In the genomic region with DNA sequence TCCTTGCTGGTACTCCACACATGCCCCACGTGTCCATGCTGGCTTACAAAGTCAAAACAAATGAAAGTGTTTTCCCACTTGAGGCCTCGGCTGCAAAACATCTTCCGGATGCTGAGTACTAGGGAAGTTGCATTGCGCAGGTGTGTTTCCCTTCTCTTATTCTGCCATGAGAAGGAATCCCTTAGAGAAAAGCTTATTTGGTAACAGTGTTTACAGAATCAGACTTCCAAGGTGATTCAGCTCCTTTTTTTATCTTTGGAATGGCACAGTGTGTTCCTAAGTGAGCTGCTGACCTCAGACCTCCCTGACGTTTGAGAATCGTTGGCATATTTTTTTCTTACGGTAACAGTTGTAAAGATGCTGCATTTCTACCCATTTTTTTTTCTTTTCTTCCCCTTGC, we compare ENCODE assay signal across 17 cellular contexts.
A peak's percentile ranks its signal among the peaks of the same experiment; 100 is the strongest.
DNase-seq lines count a peak whose midpoint lies in the region; ATAC-seq, FAIRE-seq and TF ChIP-seq lines count a peak whose summit lies in the region.
"Had no signal": no experiment of that assay in that cellular context is flagged by ENCODE, and none has a peak within 500 bp of the region (broad histone marks: within the 10 kb centered on the region; RNA-seq: fewer than 3 reads in every experiment).

No MANE protein-coding gene starts in this region.

- H3K27me3 ChIP-seq in astrocyte (ENCODE audit: insufficient read depth, low read length) (no peaks in the 10 kb centered on the region), heart right ventricle (no peaks in the 10 kb centered on the region)

- no peaks in the 10 kb centered on the region for H3K4me1 Mint-ChIP-seq in astrocyte (ENCODE audit: low read depth, unreplicated experiment)
- H3K4me1 Mint-ChIP-seq: activated naive CD8-positive, alpha-beta T cell treated with anti-CD3 and anti-CD28 coated beads, Interleukin-2, amount 50 U/mL, for 24 hours; nephron had no signal

- H4K20me1 ChIP-seq in astrocyte (ENCODE audit: insufficient read depth, low read length): no peaks in the 10 kb centered on the region

- H3K27ac ChIP-seq in 22Rv1: 0 out of 2 replicates have a peak overlapping the region, but pooled peaks have one; percentile 1
- no peak overlapping the region for H3K27ac ChIP-seq in astrocyte (ENCODE audit: low read depth, low read length)
- H3K27ac ChIP-seq in heart right ventricle: peak overlapping the region in 4 of 10 donors; percentile 14 to 44 (median 18)

- H3K27me3 Mint-ChIP-seq in astrocyte (ENCODE audit: low read depth, unreplicated experiment): no peaks in the 10 kb centered on the region
- H3K27me3 Mint-ChIP-seq: activated naive CD8-positive, alpha-beta T cell treated with anti-CD3 and anti-CD28 coated beads, Interleukin-2, amount 50 U/mL, for 24 hours; dendritic cell treated with granulocyte-macrophage colony-stimulating factor and Interleukin-4, amounts not matched to agents 40 ng/mL and 50 ng/mL, for 4 days had no signal

- TF ChIP-seq CTCF in 22Rv1 (IDR thresholded peaks at IDR 0.05): no peak
- TF ChIP-seq CTCF in astrocyte (IDR thresholded peaks at IDR 0.05; ENCODE audit: insufficient read depth, low read depth, low read length): no peak
- no peak for TF ChIP-seq CTCF in heart right ventricle (IDR thresholded peaks at IDR 0.05)

- no peak overlapping the region for H2AFZ ChIP-seq in astrocyte (ENCODE audit: low read depth, low read length)

- no peaks in the 10 kb centered on the region for H3K36me3 Mint-ChIP-seq in astrocyte (ENCODE audit: low read depth, unreplicated experiment)

- intact Hi-C loops in heart right ventricle (cut with DNase I): no loop called here

- DNase-seq in astrocyte (ENCODE audit: low read depth) (no peak), heart right ventricle (no peak), renal cortical epithelial cell (ENCODE audit: low read depth) (peak; percentile 42), occipital lobe (lab: John Stamatoyannopoulos, UW) (no peak), NCI-H2227 treated with DMSO at 0.1 percent for 48 hours (lab: John Stamatoyannopoulos, UW) (no peak), hypothalamus (lab: John Stamatoyannopoulos, UW) (no peak), NCI-H1436 treated with DMSO at 0.1 percent for 48 hours (lab: John Stamatoyannopoulos, UW) (no peak)
- DNase-seq: ACHN; activated CD4-positive, alpha-beta T cell treated with anti-CD3 and anti-CD28 coated beads for 48 hours; activated naive CD8-positive, alpha-beta T cell treated with anti-CD3 and anti-CD28 coated beads, Interleukin-2, amount 50 U/mL, for 24 hours; KBM-7; NCI-H1417 had no signal

- FAIRE-seq in astrocyte (lab: Jason Lieb, UNC): peak; percentile 13

- H3K4me3 ChIP-seq in astrocyte (ENCODE audit: insufficient read depth, low read depth, low read length) (no peak overlapping the region), heart right ventricle (no peak overlapping the region)
- H3K4me3 ChIP-seq: smooth muscle cell had no signal

- H3K4me1 ChIP-seq in astrocyte (ENCODE audit: insufficient read depth, low read length): no peaks in the 10 kb centered on the region
- peaks cover 0 to 11% (median 4%) of the 10 kb centered on the region in 9 donors for H3K4me1 ChIP-seq in heart right ventricle

- H3K9me3 ChIP-seq in astrocyte (ENCODE audit: insufficient read depth, low read depth, low read length) (no peaks in the 10 kb centered on the region), heart right ventricle (peaks cover 0 to 4% (median 0%) of the 10 kb centered on the region in 11 donors)

- H3K36me3 ChIP-seq in astrocyte (ENCODE audit: insufficient read depth, low read length) (no peaks in the 10 kb centered on the region), heart right ventricle (peaks cover 0 to 85% (median 24%) of the 10 kb centered on the region in 9 donors)

- no peak overlapping the region for H3K9ac ChIP-seq in astrocyte (ENCODE audit: low read length)

- no peak overlapping the region for H3K27ac Mint-ChIP-seq in astrocyte (ENCODE audit: unreplicated experiment)
- H3K27ac Mint-ChIP-seq: activated naive CD8-positive, alpha-beta T cell treated with anti-CD3 and anti-CD28 coated beads, Interleukin-2, amount 50 U/mL, for 24 hours; dendritic cell treated with granulocyte-macrophage colony-stimulating factor and Interleukin-4, amounts not matched to agents 40 ng/mL and 50 ng/mL, for 4 days; nephron; T-helper 2 cell treated with Interferon-gamma antibody and Interleukin-4, amounts not matched to agents 5 μg/mL and 100 μg/mL, for 36 hours had no signal

- no peak overlapping the region for H3K4me2 ChIP-seq in astrocyte (ENCODE audit: low read length)
- H3K4me2 ChIP-seq: smooth muscle cell had no signal

- H3K4me3 Mint-ChIP-seq in astrocyte (ENCODE audit: unreplicated experiment): no peak overlapping the region
- H3K4me3 Mint-ChIP-seq: activated naive CD8-positive, alpha-beta T cell treated with anti-CD3 and anti-CD28 coated beads, Interleukin-2, amount 50 U/mL, for 24 hours; dendritic cell treated with granulocyte-macrophage colony-stimulating factor and Interleukin-4, amounts not matched to agents 40 ng/mL and 50 ng/mL, for 4 days; nephron; T-helper 2 cell treated with Interferon-gamma antibody and Interleukin-4, amounts not matched to agents 5 μg/mL and 100 μg/mL, for 36 hours had no signal

- WGBS in heart right ventricle, 2 donors: 65 to 85% methylated on average over 7 of the region's 7 CpGs

- H3K79me2 ChIP-seq in astrocyte (ENCODE audit: insufficient read depth, low read length): no peaks in the 10 kb centered on the region

- peak in 5 of 8 donors; percentile 47 to 75 (median 65) for ATAC-seq in heart right ventricle
- ATAC-seq: activated naive CD8-positive, alpha-beta T cell treated with anti-CD3 and anti-CD28 coated beads, Interleukin-2, amount 50 U/mL, for 24 hours had no signal

- no peaks in the 10 kb centered on the region for H3K9me3 Mint-ChIP-seq in astrocyte (ENCODE audit: unreplicated experiment)
- H3K9me3 Mint-ChIP-seq: activated naive CD8-positive, alpha-beta T cell treated with anti-CD3 and anti-CD28 coated beads, Interleukin-2, amount 50 U/mL, for 24 hours; dendritic cell treated with granulocyte-macrophage colony-stimulating factor and Interleukin-4, amounts not matched to agents 40 ng/mL and 50 ng/mL, for 4 days; nephron; T-helper 2 cell treated with Interferon-gamma antibody and Interleukin-4, amounts not matched to agents 5 μg/mL and 100 μg/mL, for 36 hours had no signal
